13 cellular contexts compared by ENCODE assay signal in the genomic region with DNA sequence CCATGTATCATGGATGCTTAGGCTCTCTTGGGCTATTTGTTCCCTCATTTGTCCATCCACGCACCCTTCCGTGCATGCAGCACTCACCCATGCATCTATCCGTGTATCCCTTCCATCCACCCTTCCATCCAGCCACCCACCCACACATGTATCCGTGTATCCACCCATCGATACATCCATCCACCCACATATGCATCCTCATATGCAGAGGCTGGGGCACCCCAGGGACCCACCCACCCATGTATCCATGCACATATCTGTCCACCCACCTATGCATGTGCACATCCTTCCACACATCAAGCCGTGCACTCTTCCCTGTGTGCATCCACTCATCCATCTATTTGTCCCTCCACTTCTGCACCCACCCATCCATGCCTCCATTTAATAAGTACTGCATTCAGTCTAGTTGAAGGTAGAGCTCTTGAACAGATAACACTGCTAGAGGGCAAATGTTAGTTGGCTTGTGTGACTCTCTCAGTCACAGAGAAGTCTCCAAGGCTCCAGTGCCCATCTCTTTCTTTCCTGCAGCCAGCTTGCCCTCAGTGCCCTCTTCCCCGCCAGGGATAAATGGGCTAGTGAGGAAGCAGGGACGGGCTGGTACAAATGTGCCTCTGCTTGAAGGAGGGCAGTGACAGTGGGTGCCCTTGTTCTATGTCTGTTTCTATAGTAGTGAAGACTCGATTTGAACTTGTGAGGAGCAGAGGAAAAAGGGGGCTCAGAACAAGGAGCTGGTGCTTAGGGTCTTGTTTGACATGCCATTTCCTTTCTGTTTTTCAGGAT.
DNase-seq lines count a peak whose midpoint lies in the region; ATAC-seq, FAIRE-seq and TF ChIP-seq lines count a peak whose summit lies in the region.
"Had no signal": no experiment of that assay in that cellular context is flagged by ENCODE, and none has a peak within 500 bp of the region (broad histone marks: within the 10 kb centered on the region; RNA-seq: fewer than 3 reads in every experiment).

No MANE protein-coding gene starts in this region.

- no peak overlapping the region for H3K4me3 ChIP-seq in vagina

- H3K9me3 Mint-ChIP-seq in stimulated activated naive CD8-positive, alpha-beta T cell treated with anti-CD3 and anti-CD28 coated beads, Interleukin-15, Interleukin-2, amounts not matched to agents 100 ng/mL and 50 ng/mL, for 24 hours: no peaks in the 10 kb centered on the region
- H3K9me3 Mint-ChIP-seq in activated CD8-positive, alpha-beta memory T cell treated with anti-CD3 and anti-CD28 coated beads, Interleukin-2, amount 10 ng/mL, durations not matched to agents 7 days and 5 days (ENCODE audit: low read depth): no peaks in the 10 kb centered on the region

- CTCF ChIA-PET in activated CD8-positive, alpha-beta memory T cell treated with anti-CD3 and anti-CD28 coated beads, Interleukin-2, amount 10 ng/mL, durations not matched to agents 7 days and 5 days (lab: Charles Lee): interaction anchor here (0.7 to 1.7 kb wide), 3 partner anchors 25 to 86 kb away, joined by 3 to 5 read pairs (median 3); no protein-coding TSS in a partner anchor

- no peak for ATAC-seq in stimulated activated naive CD8-positive, alpha-beta T cell treated with anti-CD3 and anti-CD28 coated beads, Interleukin-15, Interleukin-2, amounts not matched to agents 100 U/mL and 50 U/mL, for 24 hours
- no peak for ATAC-seq in activated CD8-positive, alpha-beta memory T cell treated with anti-CD3 and anti-CD28 coated beads, Interleukin-2, amount 10 ng/mL, durations not matched to agents 7 days and 5 days

- no peak for TF ChIP-seq CTCF in vagina (IDR thresholded peaks at IDR 0.05)

- peaks cover 33% of the 10 kb centered on the region for H3K36me3 Mint-ChIP-seq in stimulated activated naive CD8-positive, alpha-beta T cell treated with anti-CD3 and anti-CD28 coated beads, Interleukin-15, Interleukin-2, amounts not matched to agents 100 ng/mL and 50 ng/mL, for 24 hours (ENCODE audit: low read depth)
- H3K36me3 Mint-ChIP-seq in activated CD8-positive, alpha-beta memory T cell treated with anti-CD3 and anti-CD28 coated beads, Interleukin-2, amount 10 ng/mL, durations not matched to agents 7 days and 5 days: peaks cover 13% of the 10 kb centered on the region

- H3K4me1 ChIP-seq in vagina: peaks cover 28% of the 10 kb centered on the region

- no peak for DNase-seq in stimulated activated naive CD8-positive, alpha-beta T cell treated with anti-CD3 and anti-CD28 coated beads, Interleukin-15, Interleukin-2, amounts not matched to agents 100 U/mL and 50 U/mL, for 24 hours
- no peak for DNase-seq in activated CD8-positive, alpha-beta memory T cell treated with anti-CD3 and anti-CD28 coated beads, Interleukin-2, amount 10 ng/mL, durations not matched to agents 7 days and 5 days
- DNase-seq in islet precursor cell (peak; percentile 43), vagina (ENCODE audit: extremely low spot score in 2 of 2) (peak; percentile 77 to 85), cerebellar cortex (ENCODE audit: low spot score) (no peak), GM12891 (ENCODE audit: insufficient read length, low spot score) (no peak)
- no peak for DNase-seq in stimulated activated CD4-positive, alpha-beta T cell treated with anti-CD3 and anti-CD28 coated beads, Interleukin-4, amount 100 ng/mL, for 4 hours
- DNase-seq: activated CD4-positive, alpha-beta T cell treated with anti-CD3 and anti-CD28 coated beads for 4 hours; amniotic stem cell; NCI-H2081; NCI-H69; thyroid gland had no signal

- no peak overlapping the region for H3K27ac ChIP-seq in vagina

- no peak for FAIRE-seq in GM12891 (lab: Jason Lieb, UNC)

- peak overlapping the region; percentile 65 for H3K27ac Mint-ChIP-seq in stimulated activated naive CD8-positive, alpha-beta T cell treated with anti-CD3 and anti-CD28 coated beads, Interleukin-15, Interleukin-2, amounts not matched to agents 100 ng/mL and 50 ng/mL, for 24 hours
- H3K27ac Mint-ChIP-seq in activated CD8-positive, alpha-beta memory T cell treated with anti-CD3 and anti-CD28 coated beads, Interleukin-2, amount 10 ng/mL, durations not matched to agents 7 days and 5 days: peak overlapping the region; percentile 16

- intact Hi-C loops in vagina (cut with DNase I): loop anchor here (10.0 kb wide), 1 partner anchor 144 kb away; no protein-coding TSS in a partner anchor

- H3K4me1 Mint-ChIP-seq in stimulated activated naive CD8-positive, alpha-beta T cell treated with anti-CD3 and anti-CD28 coated beads, Interleukin-15, Interleukin-2, amounts not matched to agents 100 ng/mL and 50 ng/mL, for 24 hours (ENCODE audit: low read depth): peaks cover 21% of the 10 kb centered on the region
- peaks cover 19% of the 10 kb centered on the region for H3K4me1 Mint-ChIP-seq in activated CD8-positive, alpha-beta memory T cell treated with anti-CD3 and anti-CD28 coated beads, Interleukin-2, amount 10 ng/mL, durations not matched to agents 7 days and 5 days

- no peaks in the 10 kb centered on the region for H3K9me3 ChIP-seq in vagina
- H3K9me3 ChIP-seq: thyroid gland had no signal

- TF ChIP-seq POLR2A in vagina (IDR thresholded peaks at IDR 0.05) (no peak), GM12891 (IDR thresholded peaks at IDR 0.05; ENCODE audit: low read depth, low read length) (no peak)

- H3K27me3 ChIP-seq in vagina: no peaks in the 10 kb centered on the region
- H3K27me3 ChIP-seq: thyroid gland had no signal

- H3K4me3 Mint-ChIP-seq in stimulated activated naive CD8-positive, alpha-beta T cell treated with anti-CD3 and anti-CD28 coated beads, Interleukin-15, Interleukin-2, amounts not matched to agents 100 ng/mL and 50 ng/mL, for 24 hours: peak overlapping the region; percentile 87
- H3K4me3 Mint-ChIP-seq in activated CD8-positive, alpha-beta memory T cell treated with anti-CD3 and anti-CD28 coated beads, Interleukin-2, amount 10 ng/mL, durations not matched to agents 7 days and 5 days: peak overlapping the region; percentile 82

- peaks cover 0 to 10% of the 10 kb centered on the region in 2 donors for H3K36me3 ChIP-seq in vagina

- no peaks in the 10 kb centered on the region for H3K27me3 Mint-ChIP-seq in stimulated activated naive CD8-positive, alpha-beta T cell treated with anti-CD3 and anti-CD28 coated beads, Interleukin-15, Interleukin-2, amounts not matched to agents 100 ng/mL and 50 ng/mL, for 24 hours
- no peaks in the 10 kb centered on the region for H3K27me3 Mint-ChIP-seq in activated CD8-positive, alpha-beta memory T cell treated with anti-CD3 and anti-CD28 coated beads, Interleukin-2, amount 10 ng/mL, durations not matched to agents 7 days and 5 days

TF ChIP-seq in GM12891, 5 proteins besides CTCF, POLR2A, EP300 and RAD21:
- no peak for TF ChIP-seq TAF1 (IDR thresholded peaks at IDR 0.05; ENCODE audit: low read depth, low read length)
- TF ChIP-seq PAX5 (IDR thresholded peaks at IDR 0.05; ENCODE audit: insufficient read depth, low read length, severe bottlenecking): no peak
- no peak for TF ChIP-seq SPI1 (IDR thresholded peaks at IDR 0.05; ENCODE audit: low read depth, low read length)
- no peak for TF ChIP-seq POLR2AphosphoS5 (IDR thresholded peaks at IDR 0.05; ENCODE audit: low read depth, low read length)
- no peak for TF ChIP-seq POU2F2 (IDR thresholded peaks at IDR 0.05; ENCODE audit: low read depth, low read length)

Comparison
In these comparisons a context has a peak if more than half of its experiments do, and no peak if none do; other contexts are left out.
1. DNase-seq: peak in islet precursor cell (single experiment) and vagina (2 of 2); none in stimulated activated naive CD8-positive, alpha-beta T cell treated with anti-CD3 and anti-CD28 coated beads, Interleukin-15, Interleukin-2, amounts not matched to agents 100 U/mL and 50 U/mL, for 24 hours (single experiment), activated CD8-positive, alpha-beta memory T cell treated with anti-CD3 and anti-CD28 coated beads, Interleukin-2, amount 10 ng/mL, durations not matched to agents 7 days and 5 days (single experiment), cerebellar cortex (single experiment), GM12891 (single experiment) and stimulated activated CD4-positive, alpha-beta T cell treated with anti-CD3 and anti-CD28 coated beads, Interleukin-4, amount 100 ng/mL, for 4 hours (0 of 2).